Comparison of ENCODE assay signal across 18 cellular contexts in genomic region chrX:131801066-131801465, GRCh38.
A peak's percentile ranks its signal among the peaks of the same experiment; 100 is the strongest.
DNase-seq lines count a peak whose midpoint lies in the region; ATAC-seq, FAIRE-seq and TF ChIP-seq lines count a peak whose summit lies in the region.
"Had no signal": no experiment of that assay in that cellular context is flagged by ENCODE, and none has a peak within 500 bp of the region (broad histone marks: within the 10 kb centered on the region; RNA-seq: fewer than 3 reads in every experiment).

No MANE protein-coding gene starts in this region.

- H3K27me3 ChIP-seq in Karpas-422 (ENCODE audit: low read length): no peaks in the 10 kb centered on the region
- peaks cover 14% of the 10 kb centered on the region for H3K27me3 ChIP-seq in adipocyte (replicated peaks; ENCODE audit: control insufficient read depth, insufficient read depth, low read length)
- H3K27me3 ChIP-seq in endothelial cell of umbilical vein (ENCODE audit: control insufficient read depth in 2 of 2, insufficient read depth in 2 of 2, low read length in 2 of 2): no peaks in the 10 kb centered on the region
- peaks cover 0 to 3% (median 0%) of the 10 kb centered on the region in 5 donors for H3K27me3 ChIP-seq in subcutaneous abdominal adipose tissue (ENCODE audit: control insufficient read depth in 5 of 5, insufficient read depth in 4 of 5, low read length in 5 of 5)
- H3K27me3 ChIP-seq: BE2C had no signal

- H3K4me3 ChIP-seq in Karpas-422 (ENCODE audit: low read length) (no peak overlapping the region), adipocyte (ENCODE audit: low read length) (no peak overlapping the region), endothelial cell of umbilical vein (replicated peaks in 1 of 3; ENCODE audit: insufficient read depth in 1 of 3, low read depth in 1 of 3, low read length in 3 of 3) (no peak overlapping the region), subcutaneous abdominal adipose tissue (ENCODE audit: low read depth in 1 of 5, low read length in 5 of 5) (peak overlapping the region in 4 of 5 donors; percentile 3 to 49 (median 12))
- H3K4me3 ChIP-seq: A549, GM12878 had no signal

- BruUV-seq in endothelial cell of umbilical vein (replicated peaks; lab: Mats Ljungman, UMichigan): no TSS peak

- H2AFZ ChIP-seq in Karpas-422 (ENCODE audit: low read length) (peak overlapping the region; percentile 52), endothelial cell of umbilical vein (ENCODE audit: low read depth, low read length) (no peak overlapping the region)

- no peaks in the 10 kb centered on the region for H4K20me1 ChIP-seq in Karpas-422 (ENCODE audit: insufficient read depth, low read depth, low read length)
- H4K20me1 ChIP-seq in endothelial cell of umbilical vein (replicated peaks; ENCODE audit: control insufficient read depth, extremely low read depth, insufficient read depth, low read length): no peaks in the 10 kb centered on the region

- H3K9ac ChIP-seq in Karpas-422 (ENCODE audit: low read length) (peak overlapping the region; percentile 28; the same call in 1 of the 2 replicates), adipocyte (ENCODE audit: low read length) (no peak overlapping the region), endothelial cell of umbilical vein (replicated peaks; ENCODE audit: extremely low read depth, insufficient read depth, low read length) (no peak overlapping the region), subcutaneous abdominal adipose tissue (ENCODE audit: low read length in 5 of 5) (no peak overlapping the region)

- H3K9me3 ChIP-seq in Karpas-422 (ENCODE audit: low read length) (no peaks in the 10 kb centered on the region), adipocyte (ENCODE audit: control insufficient read depth, low read length) (no peaks in the 10 kb centered on the region), endothelial cell of umbilical vein (replicated peaks; ENCODE audit: control insufficient read depth, insufficient read depth, low read length) (no peaks in the 10 kb centered on the region), subcutaneous abdominal adipose tissue (ENCODE audit: control insufficient read depth in 5 of 5, low read length in 5 of 5) (no peaks in the 10 kb centered on the region)
- H3K9me3 ChIP-seq: A549, BE2C had no signal

- FAIRE-seq in endothelial cell of umbilical vein (lab: Jason Lieb, UNC): no peak
- FAIRE-seq: A549, GM18507 had no signal

- no peak overlapping the region for H3K4me3 Mint-ChIP-seq in natural killer cell treated with Interleukin-12 subunit alpha and Interleukin-12 subunit beta and Interleukin-15 and Interleukin-18, amount 100 ng/mL, for 72 hours
- H3K4me3 Mint-ChIP-seq: CD14-positive monocyte; CD8-positive, alpha-beta T cell; H9 had no signal

- no peaks in the 10 kb centered on the region for H3K27me3 Mint-ChIP-seq in natural killer cell treated with Interleukin-12 subunit alpha and Interleukin-12 subunit beta and Interleukin-15 and Interleukin-18, amount 100 ng/mL, for 72 hours

- ATAC-seq in natural killer cell treated with Interleukin-12 subunit alpha and Interleukin-12 subunit beta and Interleukin-15 and Interleukin-18, amount 100 ng/mL, for 72 hours: no peak
- ATAC-seq: A549; CD8-positive, alpha-beta T cell; GM12878 had no signal

- DNase-seq in Karpas-422 (no peak), adipocyte (ENCODE audit: low read depth) (peak; percentile 52), endothelial cell of umbilical vein (ENCODE audit: low read depth, low spot score) (peak; percentile 1), COR-L47 (lab: John Stamatoyannopoulos, UW) (no peak), activated gamma-delta T cell treated with Interleukin-2 at 50 U/mL for 16 hours (no peak), putamen (ENCODE audit: low spot score) (no peak)
- no peak for DNase-seq in natural killer cell treated with Interleukin-12 subunit alpha and Interleukin-12 subunit beta and Interleukin-15 and Interleukin-18, amount 100 ng/mL, for 72 hours (ENCODE audit: low spot score)
- DNase-seq: BE2C; CD8-positive, alpha-beta T cell; DMS 273 treated with DMSO at 0.1 percent for 48 hours; GOT3; H9; IMR-90 had no signal

- POLR2A ChIA-PET in endothelial cell of umbilical vein (lab: Charles Lee): no interaction called here

- H3K4me2 ChIP-seq in Karpas-422 (ENCODE audit: low read depth, low read length, poor library complexity, severe bottlenecking) (peak overlapping the region; percentile 28), endothelial cell of umbilical vein (ENCODE audit: insufficient read depth, low read length) (no peak overlapping the region)
- H3K4me2 ChIP-seq: A549 had no signal

- intact Hi-C loops in endothelial cell of umbilical vein (cut with micrococcal nuclease): no loop called here

- no peaks in the 10 kb centered on the region for H3K79me2 ChIP-seq in Karpas-422 (ENCODE audit: low read length)
- no peaks in the 10 kb centered on the region for H3K79me2 ChIP-seq in endothelial cell of umbilical vein (ENCODE audit: control insufficient read depth, insufficient read depth, low read length)

- no peaks in the 10 kb centered on the region for H3K9me2 ChIP-seq in Karpas-422 (replicated peaks; ENCODE audit: insufficient read depth, low read length)

- H3K36me3 ChIP-seq in Karpas-422 (ENCODE audit: insufficient read depth, low read length) (no peaks in the 10 kb centered on the region), adipocyte (ENCODE audit: control insufficient read depth, insufficient read depth, low read length, severe bottlenecking) (no peaks in the 10 kb centered on the region), endothelial cell of umbilical vein (ENCODE audit: control insufficient read depth in 2 of 2, extremely low read depth in 1 of 2, insufficient read depth in 2 of 2, low read length in 2 of 2) (no peaks in the 10 kb centered on the region), subcutaneous abdominal adipose tissue (ENCODE audit: control insufficient read depth in 5 of 5, insufficient read depth in 5 of 5, low read length in 5 of 5) (no peaks in the 10 kb centered on the region)

- no peak for TF ChIP-seq POLR2A in endothelial cell of umbilical vein (IDR thresholded peaks at IDR 0.05; ENCODE audit: low read depth, low read length)

- H3K27ac Mint-ChIP-seq in natural killer cell treated with Interleukin-12 subunit alpha and Interleukin-12 subunit beta and Interleukin-15 and Interleukin-18, amount 100 ng/mL, for 72 hours: no peak overlapping the region
- H3K27ac Mint-ChIP-seq: CD14-positive monocyte; CD8-positive, alpha-beta T cell had no signal

- no peak for TF ChIP-seq CTCF in endothelial cell of umbilical vein (IDR thresholded peaks at IDR 0.05; ENCODE audit: extremely low read depth in 1 of 2, insufficient read depth in 1 of 2, low read depth in 1 of 2, low read length in 2 of 2)

- H3K4me1 Mint-ChIP-seq in natural killer cell treated with Interleukin-12 subunit alpha and Interleukin-12 subunit beta and Interleukin-15 and Interleukin-18, amount 100 ng/mL, for 72 hours (ENCODE audit: low read depth in 2 of 2): peaks cover 0 to 13% of the 10 kb centered on the region in 2 donors
- H3K4me1 Mint-ChIP-seq: CD14-positive monocyte had no signal

- CTCF ChIA-PET in endothelial cell of umbilical vein (lab: Charles Lee): no interaction called here

- dilution Hi-C loops in endothelial cell of umbilical vein (cut with MboI; ENCODE audit: extremely low pct_ligation_motif_present, low sequenced_read_pairs): no loop called here

- H3K36me3 Mint-ChIP-seq in natural killer cell treated with Interleukin-12 subunit alpha and Interleukin-12 subunit beta and Interleukin-15 and Interleukin-18, amount 100 ng/mL, for 72 hours: no peaks in the 10 kb centered on the region
- H3K36me3 Mint-ChIP-seq: CD14-positive monocyte; CD8-positive, alpha-beta T cell had no signal

- no peaks in the 10 kb centered on the region for H3K9me3 Mint-ChIP-seq in natural killer cell treated with Interleukin-12 subunit alpha and Interleukin-12 subunit beta and Interleukin-15 and Interleukin-18, amount 100 ng/mL, for 72 hours
- H3K9me3 Mint-ChIP-seq: CD8-positive, alpha-beta T cell; H9 had no signal

- H3K9me1 ChIP-seq in endothelial cell of umbilical vein (replicated peaks; ENCODE audit: control insufficient read depth, extremely low read depth, insufficient read depth, low read length): no peaks in the 10 kb centered on the region

- H3K4me1 ChIP-seq in Karpas-422 (ENCODE audit: low read length) (peaks cover 14% of the 10 kb centered on the region), adipocyte (ENCODE audit: control insufficient read depth, insufficient read depth, low read length) (peaks cover 19% of the 10 kb centered on the region), endothelial cell of umbilical vein (ENCODE audit: control insufficient read depth, extremely low read depth, insufficient read depth, low read length) (no peaks in the 10 kb centered on the region), subcutaneous abdominal adipose tissue (ENCODE audit: control insufficient read depth in 5 of 5, insufficient read depth in 5 of 5, low read length in 5 of 5) (peaks cover 5 to 27% (median 22%) of the 10 kb centered on the region in 5 donors)
- H3K4me1 ChIP-seq: A549, BE2C had no signal

- H3K27ac ChIP-seq in Karpas-422 (ENCODE audit: low read length) (no peak overlapping the region), endothelial cell of umbilical vein (ENCODE audit: insufficient read depth, low read depth, low read length) (no peak overlapping the region), subcutaneous abdominal adipose tissue (ENCODE audit: low read depth, low read length) (no peak overlapping the region)
- H3K27ac ChIP-seq: A549 had no signal

TF ChIP-seq in endothelial cell of umbilical vein, 7 proteins besides CTCF, POLR2A, EP300 and RAD21:
- TF ChIP-seq POLR2AphosphoS5 (IDR thresholded peaks at IDR 0.05; ENCODE audit: insufficient read depth, low read depth, low read length): no peak
- TF ChIP-seq FOS (IDR thresholded peaks at IDR 0.05; ENCODE audit: borderline replicate concordance, insufficient read depth, low read length): no peak
- no peak for TF ChIP-seq JUN (IDR thresholded peaks at IDR 0.05; ENCODE audit: borderline replicate concordance, insufficient read depth, insufficient read length, low read depth)
- TF ChIP-seq EZH2 (IDR thresholded peaks at IDR 0.05; ENCODE audit: borderline replicate concordance, low read depth, low read length, severe bottlenecking): no peak
- no peak for TF ChIP-seq MAX (IDR thresholded peaks at IDR 0.05; ENCODE audit: insufficient read depth, insufficient read length)
- no peak for TF ChIP-seq GATA2 (IDR thresholded peaks at IDR 0.05; ENCODE audit: insufficient read depth, insufficient read length, low read depth, low read length)
- TF ChIP-seq MYC (IDR thresholded peaks at IDR 0.05; ENCODE audit: low read depth, low read length): no peak

Comparison
In these comparisons a context has a peak if more than half of its experiments do, and no peak if none do; other contexts are left out.
1. DNase-seq: peak in adipocyte (single experiment) and endothelial cell of umbilical vein (single experiment); none in Karpas-422 (single experiment), COR-L47 (single experiment), activated gamma-delta T cell treated with Interleukin-2 at 50 U/mL for 16 hours (single experiment), putamen (single experiment) and natural killer cell treated with Interleukin-12 subunit alpha and Interleukin-12 subunit beta and Interleukin-15 and Interleukin-18, amount 100 ng/mL, for 72 hours (single experiment).
2. H3K4me3 ChIP-seq: peak in subcutaneous abdominal adipose tissue (4 of 5); none in Karpas-422 (single experiment), adipocyte (single experiment) and endothelial cell of umbilical vein (0 of 3).